ENCODE assay signal across 7 cellular contexts in genomic region chr15:30735884-30736564, GRCh38.
DNase-seq lines count a peak whose midpoint lies in the region; ATAC-seq and FAIRE-seq lines count a peak whose summit lies in the region.
"Not testable (repeated sequence)": the region's sequence is repeated elsewhere in the genome, so short reads cannot be mapped to it uniquely, and the experiment has no call there.

No MANE protein-coding gene starts in this region.

- intact Hi-C loops in Right ventricle myocardium inferior (cut with DNase I); right cardiac atrium (cut with DNase I); left colon (cut with DNase I, micrococcal nuclease): not testable (repeated sequence)

- H3K9me3 ChIP-seq in right cardiac atrium (ENCODE audit: control insufficient read depth, low read length); small intestine (ENCODE audit: control insufficient read depth, low read depth): not testable (repeated sequence)

- H3K36me3 ChIP-seq in small intestine (ENCODE audit: control insufficient read depth in 2 of 2, insufficient read depth in 2 of 2, low read length in 2 of 2), result not testable (repeated sequence)

- DNase-seq in ELF-1 (ENCODE audit: low read depth, low spot score) (peak; percentile 4), amniotic epithelial cell (ENCODE audit: low read depth) (peak; percentile 67), right cardiac atrium (peak in 2 of 3 donors; percentile 34 to 40), left colon (peak; percentile 23 to 77), mucosa of gallbladder (ENCODE audit: low spot score) (peak; percentile 17), small intestine (peak; percentile 1)
- not testable (repeated sequence) for DNase-seq in Right ventricle myocardium inferior (ENCODE audit: missing footprints)

- ATAC-seq in Right ventricle myocardium inferior (peak; percentile 37), right cardiac atrium (peak in 1 of 2 donors; percentile 33), left colon (peak; percentile 92)

- not testable (repeated sequence) for H3K4me1 ChIP-seq in right cardiac atrium (ENCODE audit: control insufficient read depth, insufficient read depth, low read length); small intestine (ENCODE audit: control insufficient read depth in 2 of 2, insufficient read depth in 1 of 2, low read depth in 1 of 2, low read length in 1 of 2)

- not testable (repeated sequence) for H3K27ac ChIP-seq in right cardiac atrium (ENCODE audit: low read length); small intestine (ENCODE audit: low read depth in 1 of 2, low read length in 1 of 2)

- not testable (repeated sequence) for H3K27me3 ChIP-seq in right cardiac atrium (ENCODE audit: control insufficient read depth, insufficient read depth); small intestine (ENCODE audit: control insufficient read depth in 2 of 2, insufficient read depth in 2 of 2, low read length in 2 of 2)

- not testable (repeated sequence) for H3K4me3 ChIP-seq in right cardiac atrium (ENCODE audit: low read length); small intestine (ENCODE audit: low read depth in 1 of 2, low read length in 2 of 2)

- 71% methylated on average over 10 of the region's 10 CpGs for WGBS in right cardiac atrium
- WGBS in small intestine, 3 donors, result 84 to 95% (median 89%) methylated on average over 9 to 10 of the region's 10 CpGs

- not testable (repeated sequence) for FAIRE-seq in small intestine (lab: Jason Lieb, UNC)
